In genomic region chr16:48102083-48103008, GRCh38 we compare ENCODE assay signal across 16 cellular contexts. TPM values are rescaled to one million over a fixed set of nuclear protein-coding genes. Genes with fewer than 3 reads are reported as not detected.
DNase-seq lines count a peak whose midpoint lies in the region; FAIRE-seq and TF ChIP-seq lines count a peak whose summit lies in the region.
"Had no signal": no experiment of that assay in that cellular context is flagged by ENCODE, and none has a peak within 500 bp of the region (broad histone marks: within the 10 kb centered on the region; RNA-seq: fewer than 3 reads in every experiment).

No MANE protein-coding gene starts in this region.

- no peak overlapping the region for H2BK5ac ChIP-seq in neuronal stem cell (ENCODE audit: low read length)

- H3K4ac ChIP-seq in neuronal stem cell (ENCODE audit: low read length): no peak overlapping the region

- H3K9ac ChIP-seq in Karpas-422 (ENCODE audit: low read length): peak overlapping the region; percentile 49; the same call in 1 of the 2 replicates
- no peak overlapping the region for H3K9ac ChIP-seq in neuronal stem cell (ENCODE audit: low read depth, low read length, poor library complexity)

- H3K36me3 ChIP-seq in Karpas-422 (ENCODE audit: insufficient read depth, low read length) (no peaks in the 10 kb centered on the region), neuronal stem cell (replicated peaks in 1 of 2; ENCODE audit: control insufficient read depth in 2 of 2, insufficient read depth in 2 of 2, low read length in 2 of 2) (no peaks in the 10 kb centered on the region)
- H3K36me3 ChIP-seq: SJSA1 had no signal

- no peak for FAIRE-seq in D721Med (lab: Jason Lieb, UNC)

- H3K79me1 ChIP-seq in neuronal stem cell (ENCODE audit: low read depth, low read length): no peaks in the 10 kb centered on the region

- H3K27me3 ChIP-seq in Karpas-422 (ENCODE audit: low read length): no peaks in the 10 kb centered on the region
- H3K27me3 ChIP-seq in neuronal stem cell (ENCODE audit: control insufficient read depth in 3 of 3, insufficient read depth in 3 of 3, low read depth in 1 of 3, low read length in 3 of 3): no peaks in the 10 kb centered on the region

- no peak overlapping the region for H4K91ac ChIP-seq in neuronal stem cell (ENCODE audit: low read depth, low read length, poor library complexity)

- H2BK120ac ChIP-seq in neuronal stem cell (ENCODE audit: low read depth, low read length): no peak overlapping the region

- H4K20me1 ChIP-seq in Karpas-422 (ENCODE audit: insufficient read depth, low read depth, low read length): no peaks in the 10 kb centered on the region

- H2BK12ac ChIP-seq in neuronal stem cell (ENCODE audit: low read length): no peak overlapping the region

- no peak overlapping the region for H2BK15ac ChIP-seq in neuronal stem cell (ENCODE audit: low read length)

- H3K4me3 ChIP-seq in Karpas-422 (ENCODE audit: low read length) (peak overlapping the region; percentile 22; the same call in 1 of the 2 replicates), neuronal stem cell (ENCODE audit: low read length in 2 of 2) (no peak overlapping the region)
- H3K4me3 ChIP-seq: SJSA1 had no signal

- H3K4me2 ChIP-seq in Karpas-422 (ENCODE audit: low read depth, low read length, poor library complexity, severe bottlenecking): peak overlapping the region; percentile 48
- no peak overlapping the region for H3K4me2 ChIP-seq in neuronal stem cell (ENCODE audit: insufficient read depth, low read length, poor library complexity, severe bottlenecking)

- H2AFZ ChIP-seq in Karpas-422 (ENCODE audit: low read length) (no peak overlapping the region), neuronal stem cell (ENCODE audit: low read length) (no peak overlapping the region)

- no peaks in the 10 kb centered on the region for H3K79me2 ChIP-seq in Karpas-422 (ENCODE audit: low read length)

- peaks cover 75% of the 10 kb centered on the region for H3K4me1 ChIP-seq in Karpas-422 (ENCODE audit: low read length)
- peaks cover 0 to 10% of the 10 kb centered on the region in 2 donors for H3K4me1 ChIP-seq in neuronal stem cell (ENCODE audit: control insufficient read depth in 2 of 2, insufficient read depth in 1 of 2, low read depth in 1 of 2, low read length in 2 of 2)
- H3K4me1 ChIP-seq: SJSA1 had no signal

- H3K27ac ChIP-seq in Karpas-422 (ENCODE audit: low read length): peak overlapping the region; percentile 83
- H3K27ac ChIP-seq in neuronal stem cell (replicated peaks; ENCODE audit: low read length): no peak overlapping the region
- H3K27ac ChIP-seq: SJSA1 had no signal

- H3K9me3 ChIP-seq in Karpas-422 (ENCODE audit: low read length) (no peaks in the 10 kb centered on the region), neuronal stem cell (replicated peaks in 1 of 2; ENCODE audit: control insufficient read depth in 2 of 2, insufficient read depth in 1 of 2, low read depth in 1 of 2, low read length in 2 of 2) (no peaks in the 10 kb centered on the region)
- H3K9me3 ChIP-seq: SJSA1 had no signal

- WGBS in neuronal stem cell (ENCODE audit: extremely low coverage in 2 of 2, insufficient read length in 2 of 2, insufficient replicate concordance in 1 of 2), 2 donors: 100% methylated on average over 1 to 5 of the region's 15 CpGs

- no peak overlapping the region for H2AK5ac ChIP-seq in neuronal stem cell (ENCODE audit: low read depth, low read length)

- H3K9me2 ChIP-seq in Karpas-422 (replicated peaks; ENCODE audit: insufficient read depth, low read length): no peaks in the 10 kb centered on the region

- no peak overlapping the region for H3K18ac ChIP-seq in neuronal stem cell (ENCODE audit: low read length)

- H3K14ac ChIP-seq in neuronal stem cell (ENCODE audit: low read length): peak overlapping the region; percentile 42

- no peak overlapping the region for H4K8ac ChIP-seq in neuronal stem cell (ENCODE audit: low read depth, low read length)

- H3K23ac ChIP-seq in neuronal stem cell (ENCODE audit: low read depth, low read length, poor library complexity): no peak overlapping the region

- TF ChIP-seq CTCF in D721Med (IDR thresholded peaks at IDR 0.05; ENCODE audit: insufficient read depth, missing control alignments): no peak

- DNase-seq in NCI-H1417 (lab: John Stamatoyannopoulos, UW) (peak in 2 of 3 experiments; percentile 15 to 49), NCI-H1417 treated with DMSO at 0.1 percent for 48 hours (lab: John Stamatoyannopoulos, UW) (no peak), Karpas-422 (peak; percentile 73), NCI-H748 treated with DMSO at 0.1 percent for 48 hours (lab: John Stamatoyannopoulos, UW) (peak; percentile 3), neuronal stem cell (ENCODE audit: low spot score) (no peak), D721Med (ENCODE audit: insufficient read length, low spot score) (no peak), NCI-H82 treated with DMSO at 0.1 percent for 48 hours (lab: John Stamatoyannopoulos, UW; ENCODE audit: unreplicated experiment) (no peak), RPMI8226 (no peak)
- DNase-seq: AML-193, H9, IMR-90, NCI-H1694, NCI-H526, T1000 had no signal

RNA-seq across cellular contexts. Expression of gene ABCC12, which starts 53.4 kb away (rescaled TPM):
- total RNA-seq in Karpas-422 (2014; rRNA removed; shearing (Covaris generic); ENCODE audit: low replicate concordance): 0.04 and 0.86 TPM in 2 replicates
- polyA plus RNA-seq in neuronal stem cell (2013, experiment 1 of 2): 0.11 TPM
- 0.06 TPM for polyA plus RNA-seq in neuronal stem cell (2013, experiment 2 of 2)
- total RNA-seq: LHCN-M2 had no signal
- polyA plus RNA-seq: IMR-90 had no signal

Comparison
In these comparisons a context has a peak if more than half of its experiments do, and no peak if none do; other contexts are left out.
1. DNase-seq: peak in NCI-H1417 (2 of 3), Karpas-422 (single experiment) and NCI-H748 treated with DMSO at 0.1 percent for 48 hours (single experiment); none in NCI-H1417 treated with DMSO at 0.1 percent for 48 hours (single experiment), neuronal stem cell (single experiment), D721Med (single experiment), NCI-H82 treated with DMSO at 0.1 percent for 48 hours (single experiment) and RPMI8226 (single experiment).